In the genomic region with DNA sequence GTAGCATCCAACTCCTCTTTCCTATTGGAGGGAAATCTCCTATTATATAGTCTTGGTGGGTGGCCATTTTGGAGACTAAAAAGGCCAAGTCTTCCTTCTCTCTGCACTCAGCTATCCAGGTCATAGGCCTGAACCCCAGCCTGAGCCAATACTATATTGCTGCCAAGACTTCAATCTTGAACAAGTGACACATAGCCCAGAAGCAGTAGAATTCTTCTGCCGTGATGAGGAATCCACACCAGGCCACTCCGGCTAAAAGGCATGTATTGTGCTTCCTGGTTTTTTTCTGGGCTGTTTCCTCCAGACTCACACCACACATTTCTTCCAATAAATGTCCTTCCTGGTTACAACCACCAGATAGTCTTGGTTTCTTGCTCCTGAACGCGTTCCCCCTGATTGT, we compare ENCODE assay signal across 1 cellular context.
TF ChIP-seq lines count a peak whose summit lies in the region.

No MANE protein-coding gene starts in this region.

TF ChIP-seq in SK-N-SH, 30 proteins besides CTCF, POLR2A, EP300 and RAD21:
- TF ChIP-seq, protein P1, sequence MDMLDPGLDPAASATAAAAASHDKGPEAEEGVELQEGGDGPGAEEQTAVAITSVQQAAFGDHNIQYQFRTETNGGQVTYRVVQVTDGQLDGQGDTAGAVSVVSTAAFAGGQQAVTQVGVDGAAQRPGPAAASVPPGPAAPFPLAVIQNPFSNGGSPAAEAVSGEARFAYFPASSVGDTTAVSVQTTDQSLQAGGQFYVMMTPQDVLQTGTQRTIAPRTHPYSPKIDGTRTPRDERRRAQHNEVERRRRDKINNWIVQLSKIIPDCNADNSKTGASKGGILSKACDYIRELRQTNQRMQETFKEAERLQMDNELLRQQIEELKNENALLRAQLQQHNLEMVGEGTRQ (IDR thresholded peaks at IDR 0.05; ENCODE audit: borderline replicate concordance, low read depth, low read length): no peak
- no peak for TF ChIP-seq FOXM1 (IDR thresholded peaks at IDR 0.05; ENCODE audit: low read depth)
- no peak for TF ChIP-seq GATA2 (CRISPR knock-in tag; IDR thresholded peaks at IDR 0.05)
- no peak for TF ChIP-seq RFX5 (IDR thresholded peaks at IDR 0.05; ENCODE audit: low read length)
- TF ChIP-seq, protein P2, sequence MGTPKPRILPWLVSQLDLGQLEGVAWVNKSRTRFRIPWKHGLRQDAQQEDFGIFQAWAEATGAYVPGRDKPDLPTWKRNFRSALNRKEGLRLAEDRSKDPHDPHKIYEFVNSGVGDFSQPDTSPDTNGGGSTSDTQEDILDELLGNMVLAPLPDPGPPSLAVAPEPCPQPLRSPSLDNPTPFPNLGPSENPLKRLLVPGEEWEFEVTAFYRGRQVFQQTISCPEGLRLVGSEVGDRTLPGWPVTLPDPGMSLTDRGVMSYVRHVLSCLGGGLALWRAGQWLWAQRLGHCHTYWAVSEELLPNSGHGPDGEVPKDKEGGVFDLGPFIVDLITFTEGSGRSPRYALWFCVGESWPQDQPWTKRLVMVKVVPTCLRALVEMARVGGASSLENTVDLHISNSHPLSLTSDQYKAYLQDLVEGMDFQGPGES (IDR thresholded peaks at IDR 0.05; ENCODE audit: low read depth, low read length): no peak
- TF ChIP-seq, protein P3, sequence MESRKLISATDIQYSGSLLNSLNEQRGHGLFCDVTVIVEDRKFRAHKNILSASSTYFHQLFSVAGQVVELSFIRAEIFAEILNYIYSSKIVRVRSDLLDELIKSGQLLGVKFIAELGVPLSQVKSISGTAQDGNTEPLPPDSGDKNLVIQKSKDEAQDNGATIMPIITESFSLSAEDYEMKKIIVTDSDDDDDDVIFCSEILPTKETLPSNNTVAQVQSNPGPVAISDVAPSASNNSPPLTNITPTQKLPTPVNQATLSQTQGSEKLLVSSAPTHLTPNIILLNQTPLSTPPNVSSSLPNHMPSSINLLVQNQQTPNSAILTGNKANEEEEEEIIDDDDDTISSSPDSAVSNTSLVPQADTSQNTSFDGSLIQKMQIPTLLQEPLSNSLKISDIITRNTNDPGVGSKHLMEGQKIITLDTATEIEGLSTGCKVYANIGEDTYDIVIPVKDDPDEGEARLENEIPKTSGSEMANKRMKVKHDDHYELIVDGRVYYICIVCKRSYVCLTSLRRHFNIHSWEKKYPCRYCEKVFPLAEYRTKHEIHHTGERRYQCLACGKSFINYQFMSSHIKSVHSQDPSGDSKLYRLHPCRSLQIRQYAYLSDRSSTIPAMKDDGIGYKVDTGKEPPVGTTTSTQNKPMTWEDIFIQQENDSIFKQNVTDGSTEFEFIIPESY (IDR thresholded peaks at IDR 0.05; ENCODE audit: borderline replicate concordance, low read depth): no peak
- TF ChIP-seq, protein P4, sequence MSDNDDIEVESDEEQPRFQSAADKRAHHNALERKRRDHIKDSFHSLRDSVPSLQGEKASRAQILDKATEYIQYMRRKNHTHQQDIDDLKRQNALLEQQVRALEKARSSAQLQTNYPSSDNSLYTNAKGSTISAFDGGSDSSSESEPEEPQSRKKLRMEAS (IDR thresholded peaks at IDR 0.05; ENCODE audit: low read depth): no peak
- TF ChIP-seq SMC3 (IDR thresholded peaks at IDR 0.05; ENCODE audit: low read depth, low read length): no peak
- no peak for TF ChIP-seq SIN3A (IDR thresholded peaks at IDR 0.05; ENCODE audit: borderline replicate concordance, low read depth, low read length)
- TF ChIP-seq, protein P5, sequence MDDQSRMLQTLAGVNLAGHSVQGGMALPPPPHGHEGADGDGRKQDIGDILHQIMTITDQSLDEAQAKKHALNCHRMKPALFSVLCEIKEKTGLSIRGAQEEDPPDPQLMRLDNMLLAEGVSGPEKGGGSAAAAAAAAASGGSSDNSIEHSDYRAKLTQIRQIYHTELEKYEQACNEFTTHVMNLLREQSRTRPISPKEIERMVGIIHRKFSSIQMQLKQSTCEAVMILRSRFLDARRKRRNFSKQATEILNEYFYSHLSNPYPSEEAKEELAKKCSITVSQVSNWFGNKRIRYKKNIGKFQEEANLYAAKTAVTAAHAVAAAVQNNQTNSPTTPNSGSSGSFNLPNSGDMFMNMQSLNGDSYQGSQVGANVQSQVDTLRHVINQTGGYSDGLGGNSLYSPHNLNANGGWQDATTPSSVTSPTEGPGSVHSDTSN (IDR thresholded peaks at IDR 0.05): no peak
- no peak for TF ChIP-seq MXI1 (IDR thresholded peaks at IDR 0.05; ENCODE audit: low read depth, low read length)
